Comparison of ENCODE assay signal across 1 cellular context in the genomic region with DNA sequence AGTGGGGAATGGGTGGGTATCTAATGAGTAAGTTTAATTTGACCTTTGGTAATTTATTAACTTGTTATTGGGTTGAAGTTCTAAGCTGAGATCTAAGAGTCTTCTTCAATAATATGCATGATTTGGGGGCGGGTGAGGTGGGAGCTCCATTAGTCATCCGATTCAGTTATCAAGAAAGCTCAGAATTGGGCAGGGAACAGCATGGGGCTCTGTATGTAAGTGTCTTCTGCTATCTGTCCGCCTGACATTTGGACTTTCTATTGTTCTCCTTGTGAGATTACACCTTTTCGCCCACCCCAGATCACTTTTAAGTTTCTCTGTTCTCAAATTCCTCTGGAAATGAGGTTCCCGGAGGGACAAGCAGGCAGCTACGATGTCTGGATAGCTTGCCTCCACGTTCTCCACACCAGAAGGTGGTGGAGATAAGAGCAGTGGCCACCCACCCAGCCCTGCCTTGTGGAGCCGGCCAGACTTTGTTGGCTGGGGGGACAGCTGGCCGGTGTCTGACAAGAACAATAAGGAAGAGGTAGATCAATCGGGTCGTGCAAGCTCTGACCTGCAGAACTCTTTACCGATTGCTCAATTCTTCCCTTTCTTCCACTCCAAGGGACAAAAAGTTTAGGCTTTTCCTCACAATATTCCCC.
A peak's percentile ranks its signal among the peaks of the same experiment; 100 is the strongest.
TF ChIP-seq lines count a peak whose summit lies in the region.

No MANE protein-coding gene starts in this region.

TF ChIP-seq in K562, 482 proteins besides CTCF, POLR2A, EP300 and RAD21 (continued from another document and continues in another):
- TF ChIP-seq, protein P1, sequence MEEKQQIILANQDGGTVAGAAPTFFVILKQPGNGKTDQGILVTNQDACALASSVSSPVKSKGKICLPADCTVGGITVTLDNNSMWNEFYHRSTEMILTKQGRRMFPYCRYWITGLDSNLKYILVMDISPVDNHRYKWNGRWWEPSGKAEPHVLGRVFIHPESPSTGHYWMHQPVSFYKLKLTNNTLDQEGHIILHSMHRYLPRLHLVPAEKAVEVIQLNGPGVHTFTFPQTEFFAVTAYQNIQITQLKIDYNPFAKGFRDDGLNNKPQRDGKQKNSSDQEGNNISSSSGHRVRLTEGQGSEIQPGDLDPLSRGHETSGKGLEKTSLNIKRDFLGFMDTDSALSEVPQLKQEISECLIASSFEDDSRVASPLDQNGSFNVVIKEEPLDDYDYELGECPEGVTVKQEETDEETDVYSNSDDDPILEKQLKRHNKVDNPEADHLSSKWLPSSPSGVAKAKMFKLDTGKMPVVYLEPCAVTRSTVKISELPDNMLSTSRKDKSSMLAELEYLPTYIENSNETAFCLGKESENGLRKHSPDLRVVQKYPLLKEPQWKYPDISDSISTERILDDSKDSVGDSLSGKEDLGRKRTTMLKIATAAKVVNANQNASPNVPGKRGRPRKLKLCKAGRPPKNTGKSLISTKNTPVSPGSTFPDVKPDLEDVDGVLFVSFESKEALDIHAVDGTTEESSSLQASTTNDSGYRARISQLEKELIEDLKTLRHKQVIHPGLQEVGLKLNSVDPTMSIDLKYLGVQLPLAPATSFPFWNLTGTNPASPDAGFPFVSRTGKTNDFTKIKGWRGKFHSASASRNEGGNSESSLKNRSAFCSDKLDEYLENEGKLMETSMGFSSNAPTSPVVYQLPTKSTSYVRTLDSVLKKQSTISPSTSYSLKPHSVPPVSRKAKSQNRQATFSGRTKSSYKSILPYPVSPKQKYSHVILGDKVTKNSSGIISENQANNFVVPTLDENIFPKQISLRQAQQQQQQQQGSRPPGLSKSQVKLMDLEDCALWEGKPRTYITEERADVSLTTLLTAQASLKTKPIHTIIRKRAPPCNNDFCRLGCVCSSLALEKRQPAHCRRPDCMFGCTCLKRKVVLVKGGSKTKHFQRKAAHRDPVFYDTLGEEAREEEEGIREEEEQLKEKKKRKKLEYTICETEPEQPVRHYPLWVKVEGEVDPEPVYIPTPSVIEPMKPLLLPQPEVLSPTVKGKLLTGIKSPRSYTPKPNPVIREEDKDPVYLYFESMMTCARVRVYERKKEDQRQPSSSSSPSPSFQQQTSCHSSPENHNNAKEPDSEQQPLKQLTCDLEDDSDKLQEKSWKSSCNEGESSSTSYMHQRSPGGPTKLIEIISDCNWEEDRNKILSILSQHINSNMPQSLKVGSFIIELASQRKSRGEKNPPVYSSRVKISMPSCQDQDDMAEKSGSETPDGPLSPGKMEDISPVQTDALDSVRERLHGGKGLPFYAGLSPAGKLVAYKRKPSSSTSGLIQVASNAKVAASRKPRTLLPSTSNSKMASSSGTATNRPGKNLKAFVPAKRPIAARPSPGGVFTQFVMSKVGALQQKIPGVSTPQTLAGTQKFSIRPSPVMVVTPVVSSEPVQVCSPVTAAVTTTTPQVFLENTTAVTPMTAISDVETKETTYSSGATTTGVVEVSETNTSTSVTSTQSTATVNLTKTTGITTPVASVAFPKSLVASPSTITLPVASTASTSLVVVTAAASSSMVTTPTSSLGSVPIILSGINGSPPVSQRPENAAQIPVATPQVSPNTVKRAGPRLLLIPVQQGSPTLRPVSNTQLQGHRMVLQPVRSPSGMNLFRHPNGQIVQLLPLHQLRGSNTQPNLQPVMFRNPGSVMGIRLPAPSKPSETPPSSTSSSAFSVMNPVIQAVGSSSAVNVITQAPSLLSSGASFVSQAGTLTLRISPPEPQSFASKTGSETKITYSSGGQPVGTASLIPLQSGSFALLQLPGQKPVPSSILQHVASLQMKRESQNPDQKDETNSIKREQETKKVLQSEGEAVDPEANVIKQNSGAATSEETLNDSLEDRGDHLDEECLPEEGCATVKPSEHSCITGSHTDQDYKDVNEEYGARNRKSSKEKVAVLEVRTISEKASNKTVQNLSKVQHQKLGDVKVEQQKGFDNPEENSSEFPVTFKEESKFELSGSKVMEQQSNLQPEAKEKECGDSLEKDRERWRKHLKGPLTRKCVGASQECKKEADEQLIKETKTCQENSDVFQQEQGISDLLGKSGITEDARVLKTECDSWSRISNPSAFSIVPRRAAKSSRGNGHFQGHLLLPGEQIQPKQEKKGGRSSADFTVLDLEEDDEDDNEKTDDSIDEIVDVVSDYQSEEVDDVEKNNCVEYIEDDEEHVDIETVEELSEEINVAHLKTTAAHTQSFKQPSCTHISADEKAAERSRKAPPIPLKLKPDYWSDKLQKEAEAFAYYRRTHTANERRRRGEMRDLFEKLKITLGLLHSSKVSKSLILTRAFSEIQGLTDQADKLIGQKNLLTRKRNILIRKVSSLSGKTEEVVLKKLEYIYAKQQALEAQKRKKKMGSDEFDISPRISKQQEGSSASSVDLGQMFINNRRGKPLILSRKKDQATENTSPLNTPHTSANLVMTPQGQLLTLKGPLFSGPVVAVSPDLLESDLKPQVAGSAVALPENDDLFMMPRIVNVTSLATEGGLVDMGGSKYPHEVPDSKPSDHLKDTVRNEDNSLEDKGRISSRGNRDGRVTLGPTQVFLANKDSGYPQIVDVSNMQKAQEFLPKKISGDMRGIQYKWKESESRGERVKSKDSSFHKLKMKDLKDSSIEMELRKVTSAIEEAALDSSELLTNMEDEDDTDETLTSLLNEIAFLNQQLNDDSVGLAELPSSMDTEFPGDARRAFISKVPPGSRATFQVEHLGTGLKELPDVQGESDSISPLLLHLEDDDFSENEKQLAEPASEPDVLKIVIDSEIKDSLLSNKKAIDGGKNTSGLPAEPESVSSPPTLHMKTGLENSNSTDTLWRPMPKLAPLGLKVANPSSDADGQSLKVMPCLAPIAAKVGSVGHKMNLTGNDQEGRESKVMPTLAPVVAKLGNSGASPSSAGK (IDR thresholded peaks at IDR 0.05): no peak
- TF ChIP-seq GATA2 (CRISPR knock-in tag; IDR thresholded peaks at IDR 0.05) (peak; percentile 94), ZNF280A (IDR thresholded peaks at IDR 0.05; ENCODE audit: low read depth, partially characterized antibody) (no peak), SMAD1 (IDR thresholded peaks at IDR 0.05; ENCODE audit: low read depth, low read length, partially characterized antibody) (no peak), SLC30A9 (CRISPR knock-in tag; IDR thresholded peaks at IDR 0.05) (no peak), FOXP4 (CRISPR knock-in tag; IDR thresholded peaks at IDR 0.05; ENCODE audit: borderline replicate concordance) (no peak), ZNF239 (CRISPR knock-in tag; IDR thresholded peaks at IDR 0.05) (no peak), MAFF (IDR thresholded peaks at IDR 0.05; ENCODE audit: low read length) (no peak), KHSRP (IDR thresholded peaks at IDR 0.05) (no peak), ZNF830 (CRISPR knock-in tag; IDR thresholded peaks at IDR 0.05) (no peak), ZNF766 (CRISPR knock-in tag; conservative IDR thresholded peaks at IDR 0.05) (no peak), PHB (CRISPR knock-in tag; IDR thresholded peaks at IDR 0.05) (no peak), MYBL2 (IDR thresholded peaks at IDR 0.05; ENCODE audit: low read depth) (no peak), MYBL2 (CRISPR knock-in tag; IDR thresholded peaks at IDR 0.05; ENCODE audit: borderline replicate concordance) (no peak), ZNF75A (CRISPR knock-in tag; IDR thresholded peaks at IDR 0.05) (no peak), ELF1 (tag; IDR thresholded peaks at IDR 0.05) (no peak), COPS2 (conservative IDR thresholded peaks at IDR 0.05) (no peak), TRIM28 (IDR thresholded peaks at IDR 0.05) (0 out of 2 replicates have a peak, but pooled peaks have one; percentile 48), CEBPZ (IDR thresholded peaks at IDR 0.05; ENCODE audit: borderline replicate concordance, low read depth, low read length) (no peak), ZNF3 (CRISPR knock-in tag; IDR thresholded peaks at IDR 0.05) (no peak), RUNX1 (IDR thresholded peaks at IDR 0.05; ENCODE audit: low read depth) (peak; percentile 21; the same call in 1 of the 2 replicates)
- TF ChIP-seq, protein P2, sequence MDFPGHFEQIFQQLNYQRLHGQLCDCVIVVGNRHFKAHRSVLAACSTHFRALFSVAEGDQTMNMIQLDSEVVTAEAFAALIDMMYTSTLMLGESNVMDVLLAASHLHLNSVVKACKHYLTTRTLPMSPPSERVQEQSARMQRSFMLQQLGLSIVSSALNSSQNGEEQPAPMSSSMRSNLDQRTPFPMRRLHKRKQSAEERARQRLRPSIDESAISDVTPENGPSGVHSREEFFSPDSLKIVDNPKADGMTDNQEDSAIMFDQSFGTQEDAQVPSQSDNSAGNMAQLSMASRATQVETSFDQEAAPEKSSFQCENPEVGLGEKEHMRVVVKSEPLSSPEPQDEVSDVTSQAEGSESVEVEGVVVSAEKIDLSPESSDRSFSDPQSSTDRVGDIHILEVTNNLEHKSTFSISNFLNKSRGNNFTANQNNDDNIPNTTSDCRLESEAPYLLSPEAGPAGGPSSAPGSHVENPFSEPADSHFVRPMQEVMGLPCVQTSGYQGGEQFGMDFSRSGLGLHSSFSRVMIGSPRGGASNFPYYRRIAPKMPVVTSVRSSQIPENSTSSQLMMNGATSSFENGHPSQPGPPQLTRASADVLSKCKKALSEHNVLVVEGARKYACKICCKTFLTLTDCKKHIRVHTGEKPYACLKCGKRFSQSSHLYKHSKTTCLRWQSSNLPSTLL (IDR thresholded peaks at IDR 0.05): no peak
- TF ChIP-seq, protein P3, sequence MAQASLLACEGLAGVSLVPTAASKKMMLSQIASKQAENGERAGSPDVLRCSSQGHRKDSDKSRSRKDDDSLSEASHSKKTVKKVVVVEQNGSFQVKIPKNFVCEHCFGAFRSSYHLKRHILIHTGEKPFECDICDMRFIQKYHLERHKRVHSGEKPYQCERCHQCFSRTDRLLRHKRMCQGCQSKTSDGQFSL (CRISPR knock-in tag; IDR thresholded peaks at IDR 0.05): no peak
- TF ChIP-seq, protein P3 (tag; IDR thresholded peaks at IDR 0.05): no peak; a peak in 1 of 4 replicates
- TF ChIP-seq, protein P4, sequence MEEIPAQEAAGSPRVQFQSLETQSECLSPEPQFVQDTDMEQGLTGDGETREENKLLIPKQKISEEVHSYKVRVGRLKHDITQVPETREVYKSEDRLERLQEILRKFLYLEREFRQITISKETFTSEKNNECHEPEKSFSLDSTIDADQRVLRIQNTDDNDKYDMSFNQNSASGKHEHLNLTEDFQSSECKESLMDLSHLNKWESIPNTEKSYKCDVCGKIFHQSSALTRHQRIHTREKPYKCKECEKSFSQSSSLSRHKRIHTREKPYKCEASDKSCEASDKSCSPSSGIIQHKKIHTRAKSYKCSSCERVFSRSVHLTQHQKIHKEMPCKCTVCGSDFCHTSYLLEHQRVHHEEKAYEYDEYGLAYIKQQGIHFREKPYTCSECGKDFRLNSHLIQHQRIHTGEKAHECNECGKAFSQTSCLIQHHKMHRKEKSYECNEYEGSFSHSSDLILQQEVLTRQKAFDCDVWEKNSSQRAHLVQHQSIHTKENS (CRISPR knock-in tag; IDR thresholded peaks at IDR 0.05): no peak
